16 cellular contexts compared by ENCODE assay signal in the genomic region with DNA sequence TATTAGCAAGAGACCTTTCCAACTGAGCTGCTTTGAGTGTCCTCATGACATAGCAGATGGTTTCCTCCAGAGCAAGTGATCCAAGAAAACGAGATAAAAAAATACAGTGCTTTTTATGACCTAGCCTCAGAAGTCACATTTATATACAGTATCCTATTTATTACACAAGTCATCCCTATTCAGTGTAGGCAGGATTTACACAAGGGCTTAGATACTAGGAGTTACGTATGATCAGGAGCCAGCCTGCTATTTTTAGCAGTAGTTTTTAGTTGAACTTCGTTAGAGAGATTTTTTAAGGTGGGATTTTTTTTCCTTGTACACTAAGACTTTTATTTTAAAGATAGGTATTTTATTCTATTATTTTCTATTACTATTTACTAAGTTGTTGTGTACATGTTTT.
"Had no signal": no experiment of that assay in that cellular context is flagged by ENCODE, and none has a peak within 500 bp of the region (broad histone marks: within the 10 kb centered on the region; RNA-seq: fewer than 3 reads in every experiment).

No MANE protein-coding gene starts in this region.

- DNase-seq: activated CD4-positive, alpha-beta T cell treated with anti-CD3 and anti-CD28 coated beads, Interleukin-2, amount 10 ng/mL, durations not matched to agents 7 days and 5 days; activated CD4-positive, CD25-positive, alpha-beta regulatory T cell; activated CD8-positive, alpha-beta memory T cell treated with anti-CD3 and anti-CD28 coated beads for 24 hours; activated naive CD4-positive, alpha-beta T cell; activated naive CD8-positive, alpha-beta T cell treated with anti-CD3 and anti-CD28 coated beads, Interleukin-2, amount 10 ng/mL, durations not matched to agents 7 days and 5 days; brain microvascular endothelial cell; cerebellar nuclear complex; effector CD8-positive, alpha-beta T cell; islet precursor cell; left lung; nucleus accumbens; sigmoid colon; stimulated activated CD4-positive, alpha-beta T cell treated with anti-CD3 and anti-CD28 coated beads, Interleukin-12 subunit alpha, Interleukin-12 subunit beta, amount 100 ng/mL, for 4 hours; stimulated activated CD4-positive, alpha-beta T cell treated with anti-CD3 and anti-CD28 coated beads, Interleukin-2, amount 100 ng/mL, for 24 hours; upper lobe of right lung had no signal

- H3K27ac ChIP-seq: brain microvascular endothelial cell, left lung, sigmoid colon, thoracic aorta, upper lobe of right lung had no signal

- H3K36me3 ChIP-seq: brain microvascular endothelial cell had no signal

- H3K9me3 ChIP-seq: left lung, sigmoid colon, thoracic aorta, upper lobe of right lung had no signal

- H3K27me3 ChIP-seq: brain microvascular endothelial cell, left lung, sigmoid colon, upper lobe of right lung had no signal

- H3K4me3 ChIP-seq: left lung, sigmoid colon, thoracic aorta, upper lobe of right lung had no signal

- ATAC-seq: upper lobe of right lung had no signal
